Comparison of ENCODE assay signal across 11 cellular contexts in the genomic region with DNA sequence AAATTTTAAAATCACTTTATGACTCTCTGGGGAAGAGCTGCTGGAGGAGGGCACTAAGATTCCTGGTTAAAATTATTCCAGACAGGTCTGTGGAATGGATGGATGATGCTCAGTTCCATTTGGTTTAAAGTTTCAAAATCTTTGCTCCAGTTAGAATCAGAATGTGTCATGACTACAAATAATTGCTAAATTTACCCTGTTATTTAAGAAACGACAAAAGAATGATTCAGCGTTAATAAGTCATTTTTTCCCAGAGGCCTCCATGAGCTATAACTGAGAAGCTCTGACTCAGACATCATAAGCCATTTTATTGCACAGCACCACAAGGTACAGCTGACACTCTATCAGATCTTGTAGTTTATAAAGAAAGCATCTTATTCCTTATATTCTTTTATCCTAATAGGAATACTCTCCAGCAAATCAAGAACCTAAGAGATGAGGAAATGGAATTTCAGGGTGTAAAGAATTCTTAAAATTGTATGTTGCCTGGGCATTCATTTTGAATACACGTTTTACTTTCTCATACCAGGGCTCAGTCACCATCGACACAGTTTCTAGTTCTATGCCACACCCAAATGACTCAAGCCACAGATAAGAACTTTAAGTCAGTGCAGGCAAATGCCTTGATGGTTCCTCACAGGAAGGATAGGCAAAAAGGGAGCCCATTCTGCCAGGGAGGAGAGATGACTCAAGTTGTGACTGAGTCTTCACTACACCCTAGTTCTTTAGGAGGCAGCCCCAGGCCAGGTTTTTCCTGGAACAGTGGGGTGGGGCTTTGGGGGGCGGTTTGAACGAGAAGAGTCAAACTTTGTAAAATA.
DNase-seq lines count a peak whose midpoint lies in the region; ATAC-seq, FAIRE-seq and TF ChIP-seq lines count a peak whose summit lies in the region.
"Had no signal": no experiment of that assay in that cellular context is flagged by ENCODE, and none has a peak within 500 bp of the region (broad histone marks: within the 10 kb centered on the region; RNA-seq: fewer than 3 reads in every experiment).

No MANE protein-coding gene starts in this region.

- TF ChIP-seq CTCF in MCF 10A (IDR thresholded peaks at IDR 0.05; ENCODE audit: unreplicated experiment) (no peak), breast epithelium (IDR thresholded peaks at IDR 0.05) (no peak), astrocyte (IDR thresholded peaks at IDR 0.05; ENCODE audit: insufficient read depth, low read depth, low read length) (no peak)

- H3K4me1 Mint-ChIP-seq in MCF 10A (ENCODE audit: insufficient read depth, unreplicated experiment) (peaks cover 29% of the 10 kb centered on the region), astrocyte (ENCODE audit: low read depth, unreplicated experiment) (peaks cover 19% of the 10 kb centered on the region)

- no peak for TF ChIP-seq POLR2A in breast epithelium (IDR thresholded peaks at IDR 0.05)

- POLR2A ChIA-PET in MCF 10A (lab: Yijun Ruan, JAX), result interaction anchor here (0.7 to 1.6 kb wide), 15 partner anchors 9 to 1293 kb away, joined by 3 to 8 read pairs (median 3); no protein-coding TSS in a partner anchor

- H3K4me3 Mint-ChIP-seq in MCF 10A (ENCODE audit: unreplicated experiment) (peak overlapping the region; percentile 69), astrocyte (ENCODE audit: unreplicated experiment) (no peak overlapping the region)

- H3K4me3 ChIP-seq in breast epithelium (no peak overlapping the region), astrocyte (ENCODE audit: insufficient read depth, low read depth, low read length) (peak overlapping the region; percentile 31)

- H3K4me1 ChIP-seq in breast epithelium, result no peaks in the 10 kb centered on the region
- H3K4me1 ChIP-seq in astrocyte (ENCODE audit: insufficient read depth, low read length), result peaks cover 23% of the 10 kb centered on the region

- H3K27ac Mint-ChIP-seq in MCF 10A (ENCODE audit: low read depth, unreplicated experiment) (peak overlapping the region; percentile 100), astrocyte (ENCODE audit: unreplicated experiment) (peak overlapping the region; percentile 95)

- ATAC-seq in HG03139 (IDR thresholded peaks at IDR 0.05; ENCODE audit: unreplicated experiment), result no peak
- no peak for ATAC-seq in HG03097 (IDR thresholded peaks at IDR 0.05; ENCODE audit: low FRiP score, unreplicated experiment)
- no peak for ATAC-seq in GM21381 (IDR thresholded peaks at IDR 0.05; ENCODE audit: unreplicated experiment)

- no peaks in the 10 kb centered on the region for H4K20me1 ChIP-seq in astrocyte (ENCODE audit: insufficient read depth, low read length)

- TSS peak; percentile 94 for BruUV-seq in MCF 10A (replicated peaks; lab: Mats Ljungman, UMichigan)

- H2AFZ ChIP-seq in astrocyte (ENCODE audit: low read depth, low read length), result no peak overlapping the region

- H3K27ac ChIP-seq in breast epithelium, result no peak overlapping the region
- H3K27ac ChIP-seq in astrocyte (ENCODE audit: low read depth, low read length), result peak overlapping the region; percentile 95
- H3K27ac ChIP-seq: 22Rv1 had no signal

- intact Hi-C loops in MCF 10A (cut with micrococcal nuclease) (loop anchor here (1.0 to 10.0 kb wide), 7 partner anchors 61 to 1038 kb away; partner anchors contain the start of genes C6orf141 and PTCHD4), breast epithelium (cut with DNase I; ENCODE audit: low total_unique reads) (no loop called here)

- H3K36me3 Mint-ChIP-seq in MCF 10A (ENCODE audit: insufficient read depth, unreplicated experiment), result no peaks in the 10 kb centered on the region
- no peaks in the 10 kb centered on the region for H3K36me3 Mint-ChIP-seq in astrocyte (ENCODE audit: low read depth, unreplicated experiment)

- H3K9me3 Mint-ChIP-seq in MCF 10A (ENCODE audit: unreplicated experiment) (no peaks in the 10 kb centered on the region), astrocyte (ENCODE audit: unreplicated experiment) (no peaks in the 10 kb centered on the region)

- DNase-seq in MCF 10A (ENCODE audit: unreplicated experiment) (peak; percentile 98), breast epithelium (ENCODE audit: low spot score in 2 of 2) (no peak), astrocyte (ENCODE audit: low read depth) (peak; percentile 99), iris pigment epithelial cell (ENCODE audit: low read depth) (peak; percentile 96), Ammon's horn (ENCODE audit: low spot score) (no peak)
- DNase-seq: NCI-H1436 treated with DMSO at 0.1 percent for 48 hours; stimulated activated CD4-positive, alpha-beta T cell treated with anti-CD3 and anti-CD28 coated beads, Interleukin-4, amount 100 ng/mL, for 1 hour had no signal

- H3K4me2 ChIP-seq in astrocyte (ENCODE audit: low read length), result peak overlapping the region; percentile 71

- H3K27me3 Mint-ChIP-seq in MCF 10A (ENCODE audit: insufficient read depth, unreplicated experiment), result no peaks in the 10 kb centered on the region
- H3K27me3 Mint-ChIP-seq in astrocyte (ENCODE audit: low read depth, unreplicated experiment), result no peaks in the 10 kb centered on the region

- H3K36me3 ChIP-seq in breast epithelium (no peaks in the 10 kb centered on the region), astrocyte (ENCODE audit: insufficient read depth, low read length) (no peaks in the 10 kb centered on the region)

- H3K9ac ChIP-seq in astrocyte (ENCODE audit: low read length), result peak overlapping the region; percentile 79

- no peaks in the 10 kb centered on the region for H3K9me3 ChIP-seq in breast epithelium
- H3K9me3 ChIP-seq in astrocyte (ENCODE audit: insufficient read depth, low read depth, low read length), result no peaks in the 10 kb centered on the region

- H3K79me2 ChIP-seq in astrocyte (ENCODE audit: insufficient read depth, low read length), result no peaks in the 10 kb centered on the region

- H3K27me3 ChIP-seq in breast epithelium (no peaks in the 10 kb centered on the region), astrocyte (ENCODE audit: insufficient read depth, low read length) (no peaks in the 10 kb centered on the region)

- FAIRE-seq in astrocyte (lab: Jason Lieb, UNC), result peak; percentile 78

- CTCF ChIA-PET in MCF 10A (lab: Yijun Ruan, JAX), result interaction anchor here (0.7 to 0.9 kb wide), 2 partner anchors 269 to 1038 kb away, joined by 3 to 4 read pairs; no protein-coding TSS in a partner anchor

Comparison
In these comparisons a context has a peak if more than half of its experiments do, and no peak if none do; other contexts are left out.
1. DNase-seq: peak in MCF 10A (single experiment), astrocyte (single experiment) and iris pigment epithelial cell (single experiment); none in breast epithelium (0 of 2) and Ammon's horn (single experiment).